17 cellular contexts compared by ENCODE assay signal in genomic region chr22:27997538-27997937, GRCh38.
A peak's percentile ranks its signal among the peaks of the same experiment; 100 is the strongest.
DNase-seq lines count a peak whose midpoint lies in the region; ATAC-seq and TF ChIP-seq lines count a peak whose summit lies in the region.
"Had no signal": no experiment of that assay in that cellular context is flagged by ENCODE, and none has a peak within 500 bp of the region (broad histone marks: within the 10 kb centered on the region; RNA-seq: fewer than 3 reads in every experiment).

No MANE protein-coding gene starts in this region.

- ATAC-seq in RWPE2 (ENCODE audit: low read depth), result no peak
- ATAC-seq: effector memory CD8-positive, alpha-beta T cell; natural killer cell treated with Interleukin-12 subunit alpha and Interleukin-12 subunit beta and Interleukin-15 and Interleukin-18, amount 100 ng/mL, for 72 hours; pancreas had no signal

- peak; percentile 43 for DNase-seq in GM23248
- peak; percentile 29 for DNase-seq in RWPE2 (ENCODE audit: low spot score)
- DNase-seq in fibroblast of the aortic adventitia (ENCODE audit: low read depth), result peak; percentile 28
- DNase-seq in stromal cell of bone marrow (ENCODE audit: low read depth), result peak; percentile 35
- DNase-seq in GM13977 (ENCODE audit: low spot score), result no peak
- DNase-seq in activated naive CD4-positive, alpha-beta T cell (lab: John Stamatoyannopoulos, UW), result no peak
- no peak for DNase-seq in ACHN
- DNase-seq: activated CD8-positive, alpha-beta memory T cell treated with anti-CD3 and anti-CD28 coated beads, Interleukin-2, amount 50 U/mL, for 4 hours; colonic mucosa; effector memory CD8-positive, alpha-beta T cell; esophagus squamous epithelium; head of caudate nucleus; NCI-H1417 treated with DMSO at 0.1 percent for 48 hours; NCI-H446 treated with DMSO at 0.1 percent for 48 hours had no signal

- no peak overlapping the region for H2AFZ ChIP-seq in GM23248

- no peak overlapping the region for H3K9ac ChIP-seq in GM23248

- H3K4me3 ChIP-seq in GM23248, result no peak overlapping the region
- H3K4me3 ChIP-seq in RWPE2 (ENCODE audit: severe bottlenecking), result no peak overlapping the region
- H3K4me3 ChIP-seq in fibroblast of the aortic adventitia (ENCODE audit: low read depth, low read length), result no peak overlapping the region
- H3K4me3 ChIP-seq: colonic mucosa, esophagus squamous epithelium, pancreas, SK-N-MC had no signal

- H3K27ac ChIP-seq in GM23248, result no peak overlapping the region
- no peak overlapping the region for H3K27ac ChIP-seq in RWPE2 (ENCODE audit: poor library complexity, severe bottlenecking)
- H3K27ac ChIP-seq: colonic mucosa, esophagus squamous epithelium, pancreas, SK-N-MC had no signal

- no peaks in the 10 kb centered on the region for H3F3A ChIP-seq in GM23248 (ENCODE audit: insufficient read depth)

- H3K27me3 ChIP-seq in GM23248 (replicated peaks; ENCODE audit: insufficient read depth) (no peaks in the 10 kb centered on the region), RWPE2 (ENCODE audit: insufficient read depth, poor library complexity, severe bottlenecking) (no peaks in the 10 kb centered on the region)
- H3K27me3 ChIP-seq: colonic mucosa, esophagus squamous epithelium, pancreas had no signal

- no peaks in the 10 kb centered on the region for H4K20me1 ChIP-seq in GM23248 (ENCODE audit: insufficient read depth)

- no peaks in the 10 kb centered on the region for H3K79me2 ChIP-seq in GM23248 (ENCODE audit: insufficient read depth)

- H3K4me1 ChIP-seq in GM23248 (ENCODE audit: insufficient read depth), result no peaks in the 10 kb centered on the region
- peaks cover under 1% of the 10 kb centered on the region for H3K4me1 ChIP-seq in RWPE2 (ENCODE audit: insufficient read depth, poor library complexity, severe bottlenecking)
- H3K4me1 ChIP-seq: colonic mucosa, pancreas had no signal

- H3K36me3 ChIP-seq in GM23248 (ENCODE audit: low read depth) (no peaks in the 10 kb centered on the region; the same call in 1 of the 2 replicates), RWPE2 (ENCODE audit: low read depth) (no peaks in the 10 kb centered on the region)
- H3K36me3 ChIP-seq: colonic mucosa, pancreas had no signal

- H3K4me2 ChIP-seq in GM23248 (ENCODE audit: unreplicated experiment), result no peak overlapping the region

- H3K9me3 ChIP-seq in GM23248 (ENCODE audit: low read depth) (no peaks in the 10 kb centered on the region), RWPE2 (ENCODE audit: severe bottlenecking) (no peaks in the 10 kb centered on the region)
- H3K9me3 ChIP-seq: colonic mucosa, esophagus squamous epithelium, pancreas had no signal

- no peak for TF ChIP-seq CTCF in RWPE2 (IDR thresholded peaks at IDR 0.05; ENCODE audit: poor library complexity, severe bottlenecking)
- TF ChIP-seq CTCF in fibroblast of the aortic adventitia (IDR thresholded peaks at IDR 0.05; ENCODE audit: insufficient read depth, low read length), result no peak
- no peak for TF ChIP-seq CTCF in GM13977 (IDR thresholded peaks at IDR 0.05; ENCODE audit: extremely low read depth, insufficient read depth, missing control alignments)

- H3K9me2 ChIP-seq in GM23248 (ENCODE audit: insufficient read depth), result no peaks in the 10 kb centered on the region

- in situ Hi-C loops in GM23248 (cut with MboI) (no loop called here), GM13977 (cut with MboI; ENCODE audit: low pct_unique_long_range_greater_than_20kb, low sequenced_read_pairs, unreplicated experiment) (no loop called here), ACHN (cut with HindIII; ENCODE audit: low pct_ligation_motif_present, low pct_unique_long_range_greater_than_20kb, low sequenced_read_pairs) (no loop called here)

- 66 to 68% methylated on average over 4 of the region's 4 CpGs for WGBS in GM23248 (ENCODE audit: low coverage in 1 of 2, low lambda C conversion rate in 2 of 2, missing lambda C conversion rate in 2 of 2), 2 experiments

Comparison
In these comparisons a context has a peak if more than half of its experiments do, and no peak if none do; other contexts are left out.
1. DNase-seq: peak in GM23248 (single experiment), RWPE2 (single experiment), fibroblast of the aortic adventitia (single experiment) and stromal cell of bone marrow (single experiment); none in GM13977 (single experiment), activated naive CD4-positive, alpha-beta T cell (0 of 4) and ACHN (single experiment).